In genomic region chr7:97973206-97973658, GRCh38 we compare ENCODE assay signal across 11 cellular contexts. TPM values are rescaled to one million over a fixed set of nuclear protein-coding genes. Genes with fewer than 3 reads are reported as not detected.
DNase-seq lines count a peak whose midpoint lies in the region; ATAC-seq, FAIRE-seq and TF ChIP-seq lines count a peak whose summit lies in the region.
"Had no signal": no experiment of that assay in that cellular context is flagged by ENCODE, and none has a peak within 500 bp of the region (broad histone marks: within the 10 kb centered on the region; RNA-seq: fewer than 3 reads in every experiment).

No MANE protein-coding gene starts in this region.

- peaks cover 3 to 18% of the 10 kb centered on the region in 2 experiments; a peak in 2 of 4 replicates for H3K79me2 ChIP-seq in H1 (ENCODE audit: control insufficient read depth in 1 of 2, insufficient read depth in 2 of 2, low read length in 2 of 2)

- no peak for TF ChIP-seq RAD21 in H1 (IDR thresholded peaks at IDR 0.05 in 1 of 2, conservative IDR thresholded peaks at IDR 0.05 in 1 of 2; ENCODE audit: low read depth in 2 of 2, low read length in 2 of 2)

- H2AK5ac ChIP-seq in H1 (ENCODE audit: low read depth, low read length), result no peak overlapping the region

- TF ChIP-seq CTCF in H1 (IDR thresholded peaks at IDR 0.05; ENCODE audit: control extremely low read depth in 1 of 3, insufficient read depth in 1 of 3, low read depth in 1 of 3, low read length in 3 of 3), result no peak

- no peak overlapping the region for H3K56ac ChIP-seq in H1 (replicated peaks; ENCODE audit: insufficient read length, low read depth, low read length)

- H3K27ac Mint-ChIP-seq in activated naive CD4-positive, alpha-beta T cell treated with anti-CD3 and anti-CD28 coated beads, Interleukin-2, amount 10 ng/mL, durations not matched to agents 7 days and 5 days, result no peak overlapping the region
- H3K27ac Mint-ChIP-seq in stimulated activated effector memory CD8-positive, alpha-beta T cell treated with anti-CD3 and anti-CD28 coated beads, Interleukin-12 subunit alpha, Interleukin-12 subunit beta, amount 100 ng/mL, for 72 hours, result no peak overlapping the region

- no peak for DNase-seq in activated naive CD4-positive, alpha-beta T cell treated with anti-CD3 and anti-CD28 coated beads, Interleukin-2, amount 10 ng/mL, durations not matched to agents 7 days and 5 days
- DNase-seq in activated naive CD4-positive, alpha-beta T cell treated with Interleukin-2 at 50 U/mL for 16 hours, result no peak
- DNase-seq in NCI-H2227 treated with DMSO at 0.1 percent for 48 hours (lab: John Stamatoyannopoulos, UW) (peak; percentile 87), H1 (ENCODE audit: low read depth in 1 of 2, low spot score in 2 of 2) (peak; percentile 31 to 57)
- DNase-seq in stimulated activated effector memory CD8-positive, alpha-beta T cell treated with anti-CD3 and anti-CD28 coated beads, Interleukin-12 subunit alpha, Interleukin-12 subunit beta, amount 100 ng/mL, for 72 hours (ENCODE audit: low spot score in 2 of 2), result no peak
- DNase-seq: thyroid gland had no signal

- H3K27ac ChIP-seq in H1 (ENCODE audit: low read depth, low read length), result no peak overlapping the region
- H3K27ac ChIP-seq: thyroid gland had no signal

- H3K36me3 Mint-ChIP-seq in activated naive CD4-positive, alpha-beta T cell treated with anti-CD3 and anti-CD28 coated beads, Interleukin-2, amount 10 ng/mL, durations not matched to agents 7 days and 5 days, result peaks cover 19% of the 10 kb centered on the region
- peaks cover 41% of the 10 kb centered on the region for H3K36me3 Mint-ChIP-seq in stimulated activated effector memory CD8-positive, alpha-beta T cell treated with anti-CD3 and anti-CD28 coated beads, Interleukin-12 subunit alpha, Interleukin-12 subunit beta, amount 100 ng/mL, for 72 hours

- H2BK12ac ChIP-seq in H1 (ENCODE audit: low read depth, low read length), result no peak overlapping the region

- no peak overlapping the region for H3K14ac ChIP-seq in H1 (ENCODE audit: insufficient read length)

- peaks cover 5% of the 10 kb centered on the region; the same call in 1 of the 2 replicates for H3K23me2 ChIP-seq in H1 (ENCODE audit: low read depth, low read length)

- no peaks in the 10 kb centered on the region for H3K9me3 ChIP-seq in H1 (ENCODE audit: insufficient read depth in 2 of 2, low read depth in 1 of 2, low read length in 1 of 2)
- H3K9me3 ChIP-seq: BLaER1 treated with 17β-estradiol and CSF1 and Interleukin-3, amounts not matched to agents 10 nM and 100 nM; gastroesophageal sphincter; thyroid gland had no signal

- no peaks in the 10 kb centered on the region for H3K4me1 ChIP-seq in H1 (replicated peaks in 1 of 4; ENCODE audit: control insufficient read depth in 3 of 4, insufficient read depth in 4 of 4, low read length in 3 of 4)
- H3K4me1 ChIP-seq: thyroid gland had no signal

- no peak overlapping the region for H2BK20ac ChIP-seq in H1 (ENCODE audit: low read length)

- H2BK15ac ChIP-seq in H1 (ENCODE audit: low read length), result no peak overlapping the region

- 36% methylated on average over 11 of the region's 17 CpGs; no CpG with 5 or more reads in 1 of the 2 experiments for WGBS in H1 (ENCODE audit: extremely low coverage in 1 of 2, insufficient coverage in 1 of 2, insufficient read length in 1 of 2, insufficient replicate concordance in 2 of 2, low coverage in 1 of 2, low lambda C conversion rate in 2 of 2, missing lambda C conversion rate in 1 of 2), 2 experiments

- TF ChIP-seq POLR2A in H1 (IDR thresholded peaks at IDR 0.05; ENCODE audit: control extremely low read depth in 1 of 2, low read depth in 2 of 2, low read length in 2 of 2), result no peak

- peak overlapping the region; percentile 28 to 90; a peak in 3 of 4 replicates for H3K4me2 ChIP-seq in H1 (ENCODE audit: insufficient read depth in 1 of 2, low read depth in 2 of 2, low read length in 2 of 2)

- no peaks in the 10 kb centered on the region for H3K27me3 ChIP-seq in H1 (replicated peaks in 1 of 4; ENCODE audit: control insufficient read depth in 3 of 4, extremely low read depth in 1 of 4, insufficient read depth in 3 of 4, low read length in 3 of 4)
- H3K27me3 ChIP-seq: BLaER1 treated with 17β-estradiol and CSF1 and Interleukin-3, amounts not matched to agents 10 nM and 100 nM; thyroid gland had no signal

- no peak overlapping the region for H4K91ac ChIP-seq in H1 (replicated peaks; ENCODE audit: insufficient read length, low read length)

- H2BK120ac ChIP-seq in H1 (replicated peaks; ENCODE audit: low read depth, low read length), result no peak overlapping the region

- POLR2A ChIA-PET in H1 (lab: Charles Lee; ENCODE audit: partially characterized antibody), result interaction anchor here (0.7 to 1.3 kb wide), 4 partner anchors 41 to 176 kb away, joined by 3 to 8 read pairs (median 3); partner anchors contain the start of gene ASNS

- peak overlapping the region in 2 of 4 experiments; percentile 14 to 47; a peak in 2 of 8 replicates for H3K4me3 ChIP-seq in H1 (ENCODE audit: extremely low read depth in 1 of 4, insufficient read depth in 2 of 4, low read depth in 3 of 4, low read length in 4 of 4)

- H3K36me3 ChIP-seq in H1 (ENCODE audit: control insufficient read depth in 2 of 4, insufficient read depth in 4 of 4, low read length in 3 of 4), result peaks cover 0 to 3% (median 0%) of the 10 kb centered on the region in 4 experiments; a peak in 1 of 8 replicates
- H3K36me3 ChIP-seq: thyroid gland had no signal

- no peak overlapping the region for H3K4ac ChIP-seq in H1 (replicated peaks; ENCODE audit: insufficient read length, low read depth, low read length)

- H3K4me3 Mint-ChIP-seq in activated naive CD4-positive, alpha-beta T cell treated with anti-CD3 and anti-CD28 coated beads, Interleukin-2, amount 10 ng/mL, durations not matched to agents 7 days and 5 days, result peak overlapping the region; percentile 18
- peak overlapping the region; percentile 85 for H3K4me3 Mint-ChIP-seq in stimulated activated effector memory CD8-positive, alpha-beta T cell treated with anti-CD3 and anti-CD28 coated beads, Interleukin-12 subunit alpha, Interleukin-12 subunit beta, amount 100 ng/mL, for 72 hours

- FAIRE-seq in H1 (lab: Jason Lieb, UNC), result no peak

- ATAC-seq in stimulated activated effector memory CD8-positive, alpha-beta T cell treated with anti-CD3 and anti-CD28 coated beads, Interleukin-12 subunit alpha, Interleukin-12 subunit beta, amount 100 ng/mL, for 72 hours, result no peak
- ATAC-seq in GM19351 (IDR thresholded peaks at IDR 0.05; ENCODE audit: unreplicated experiment) (no peak), GM19035 (IDR thresholded peaks at IDR 0.05; ENCODE audit: unreplicated experiment) (no peak), HG02840 (IDR thresholded peaks at IDR 0.05; ENCODE audit: low FRiP score, unreplicated experiment) (no peak)
- ATAC-seq: gastroesophageal sphincter had no signal

- H2AFZ ChIP-seq in H1 (ENCODE audit: low read length), result no peak overlapping the region

- no peak overlapping the region for H4K5ac ChIP-seq in H1 (ENCODE audit: insufficient read length, low read depth, low read length)

- H3K9me3 Mint-ChIP-seq in activated naive CD4-positive, alpha-beta T cell treated with anti-CD3 and anti-CD28 coated beads, Interleukin-2, amount 10 ng/mL, durations not matched to agents 7 days and 5 days, result no peaks in the 10 kb centered on the region
- peaks cover 2% of the 10 kb centered on the region for H3K9me3 Mint-ChIP-seq in stimulated activated effector memory CD8-positive, alpha-beta T cell treated with anti-CD3 and anti-CD28 coated beads, Interleukin-12 subunit alpha, Interleukin-12 subunit beta, amount 100 ng/mL, for 72 hours

- H4K8ac ChIP-seq in H1 (ENCODE audit: extremely low read depth, insufficient read depth, low read length), result no peak overlapping the region; the same call in 1 of the 2 replicates

- no peaks in the 10 kb centered on the region for H3K79me1 ChIP-seq in H1 (ENCODE audit: low read depth, low read length)

- peaks cover 23% of the 10 kb centered on the region for H3K4me1 Mint-ChIP-seq in activated naive CD4-positive, alpha-beta T cell treated with anti-CD3 and anti-CD28 coated beads, Interleukin-2, amount 10 ng/mL, durations not matched to agents 7 days and 5 days
- peaks cover 10% of the 10 kb centered on the region for H3K4me1 Mint-ChIP-seq in stimulated activated effector memory CD8-positive, alpha-beta T cell treated with anti-CD3 and anti-CD28 coated beads, Interleukin-12 subunit alpha, Interleukin-12 subunit beta, amount 100 ng/mL, for 72 hours

- CTCF ChIA-PET in activated naive CD4-positive, alpha-beta T cell treated with anti-CD3 and anti-CD28 coated beads, Interleukin-2, amount 10 ng/mL, durations not matched to agents 7 days and 5 days (lab: Charles Lee), result no interaction called here
- CTCF ChIA-PET in H1 (lab: Charles Lee; ENCODE audit: partially characterized antibody), result interaction anchor here (0.8 to 2.0 kb wide), 2 partner anchors 40 to 43 kb away, joined by 3 to 11 read pairs; no protein-coding TSS in a partner anchor

- no peak overlapping the region for H3K18ac ChIP-seq in H1 (ENCODE audit: extremely low read depth, low read length)

- H2BK5ac ChIP-seq in H1 (ENCODE audit: low read depth, low read length), result no peak overlapping the region

- peaks cover 5% of the 10 kb centered on the region for H3K27me3 Mint-ChIP-seq in activated naive CD4-positive, alpha-beta T cell treated with anti-CD3 and anti-CD28 coated beads, Interleukin-2, amount 10 ng/mL, durations not matched to agents 7 days and 5 days

- TF ChIP-seq EP300 in H1 (IDR thresholded peaks at IDR 0.05; ENCODE audit: borderline replicate concordance in 1 of 2, low read depth in 2 of 2, low read length in 2 of 2), result no peak

- no peak overlapping the region for H3K9ac ChIP-seq in H1 (replicated peaks in 1 of 4; ENCODE audit: extremely low read depth in 1 of 4, low read depth in 3 of 4, low read length in 3 of 4)

- peaks cover 0 to 2% of the 10 kb centered on the region in 2 experiments for H4K20me1 ChIP-seq in H1 (replicated peaks in 1 of 2; ENCODE audit: control insufficient read depth in 1 of 2, insufficient read depth in 2 of 2, low read length in 2 of 2)

- no peak overlapping the region for H3K23ac ChIP-seq in H1 (ENCODE audit: insufficient read length)

TF ChIP-seq in H1, 55 proteins besides CTCF, POLR2A, EP300 and RAD21 (continues in another document):
- TF ChIP-seq EGR1 (IDR thresholded peaks at IDR 0.05; ENCODE audit: borderline replicate concordance, low read depth, low read length) (no peak), CHD1 (IDR thresholded peaks at IDR 0.05; ENCODE audit: low read depth, low read length) (no peak), FOSL1 (IDR thresholded peaks at IDR 0.05; ENCODE audit: insufficient read depth, low read depth, low read length) (no peak), SRF (IDR thresholded peaks at IDR 0.05; ENCODE audit: low read depth, low read length) (no peak)

RNA-seq across cellular contexts. Expression of gene OCM2, which starts 16.8 kb away (rescaled TPM):
- not detected in 2 replicates for total RNA-seq in H1 (2021; fragmentation: NEBNext Ultra II Directional; extraction: Animal tissue kit (Norgen Biotek cat#: 25700))
- polyA plus RNA-seq in H1 (2011; rRNA removed), result not detected in 2 replicates
- polyA plus RNA-seq in H1 (2011; cell fraction: cytosol; rRNA removed), result not detected
- polyA plus RNA-seq in H1 (2011; cell fraction: nucleus; rRNA removed), result not detected
- polyA plus RNA-seq in H1 (2012, experiment 1 of 2), result not detected in 4 replicates
- polyA plus RNA-seq in H1 (2012, experiment 2 of 2), result not detected
- polyA plus RNA-seq in H1 (2013, experiment 1 of 2), result not detected
- polyA plus RNA-seq in H1 (2013, experiment 2 of 2), result not detected
- not detected in 2 replicates for polyA minus RNA-seq in H1 (2011; rRNA and poly(A)+ RNA removed)
- not detected for polyA minus RNA-seq in H1 (2011; cell fraction: cytosol; rRNA and poly(A)+ RNA removed)
- not detected for polyA minus RNA-seq in H1 (2011; cell fraction: nucleus; rRNA and poly(A)+ RNA removed)
- total RNA-seq: gastroesophageal sphincter, thyroid gland had no signal

Comparison
In these comparisons a context has a peak if more than half of its experiments do, and no peak if none do; other contexts are left out.
1. DNase-seq: peak in NCI-H2227 treated with DMSO at 0.1 percent for 48 hours (single experiment) and H1 (2 of 2); none in activated naive CD4-positive, alpha-beta T cell treated with anti-CD3 and anti-CD28 coated beads, Interleukin-2, amount 10 ng/mL, durations not matched to agents 7 days and 5 days (single experiment), activated naive CD4-positive, alpha-beta T cell treated with Interleukin-2 at 50 U/mL for 16 hours (single experiment) and stimulated activated effector memory CD8-positive, alpha-beta T cell treated with anti-CD3 and anti-CD28 coated beads, Interleukin-12 subunit alpha, Interleukin-12 subunit beta, amount 100 ng/mL, for 72 hours (0 of 2).